13 cellular contexts compared by ENCODE assay signal in the genomic region with DNA sequence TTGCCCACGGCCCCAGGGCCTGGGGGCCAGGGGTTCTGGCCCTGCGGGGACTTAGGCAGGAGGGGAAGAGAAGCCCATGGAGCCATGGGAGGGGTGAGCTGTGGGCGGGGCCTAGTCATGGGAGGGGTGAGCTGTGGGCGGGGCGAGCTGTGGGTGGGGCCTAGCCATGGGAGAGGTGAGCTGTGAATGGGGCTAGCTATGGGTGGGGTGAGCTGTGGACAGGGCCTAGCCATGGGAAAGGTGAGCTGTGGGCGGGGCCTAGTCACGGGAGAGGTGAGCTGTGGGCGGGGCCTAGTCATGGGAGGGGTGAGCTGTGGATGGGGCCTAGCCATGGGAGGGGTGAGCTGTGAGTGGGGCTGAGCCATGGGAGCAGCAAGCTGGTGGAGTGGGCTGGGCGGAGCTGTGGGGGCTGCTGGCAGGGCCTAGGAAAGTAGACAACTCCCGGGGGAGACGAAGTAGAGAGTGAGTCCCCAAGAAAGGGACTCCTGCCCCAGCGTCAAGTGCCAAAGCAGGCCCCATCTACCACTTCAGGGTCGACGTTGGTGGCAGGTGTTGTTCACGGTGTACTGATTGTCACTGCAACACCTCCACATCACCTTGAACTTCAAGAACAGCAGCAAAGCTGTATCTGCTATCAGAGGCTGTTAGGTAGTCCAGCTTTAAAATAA. TPM values are rescaled to one million over a fixed set of nuclear protein-coding genes. Genes with fewer than 3 reads are reported as not detected.
DNase-seq lines count a peak whose midpoint lies in the region; ATAC-seq and TF ChIP-seq lines count a peak whose summit lies in the region.
"Had no signal": no experiment of that assay in that cellular context is flagged by ENCODE, and none has a peak within 500 bp of the region (broad histone marks: within the 10 kb centered on the region; RNA-seq: fewer than 3 reads in every experiment).

No MANE protein-coding gene starts in this region.

- H3K27me3 ChIP-seq in breast epithelium (no peaks in the 10 kb centered on the region), IMR-90 (ENCODE audit: control insufficient read depth, insufficient read depth, low read length) (peaks cover 2% of the 10 kb centered on the region), colonic mucosa (no peaks in the 10 kb centered on the region)
- H3K27me3 ChIP-seq: esophagus muscularis mucosa had no signal

- H3K27me3 Mint-ChIP-seq in MCF 10A (ENCODE audit: insufficient read depth, unreplicated experiment) = peaks cover 5% of the 10 kb centered on the region

- H3K4me3 ChIP-seq in breast epithelium (no peak overlapping the region), IMR-90 (ENCODE audit: insufficient read depth, low read depth, low read length) (no peak overlapping the region), colonic mucosa (no peak overlapping the region)
- H3K4me3 ChIP-seq: esophagus muscularis mucosa had no signal

- H2BK15ac ChIP-seq in IMR-90 (ENCODE audit: low read depth, low read length) = no peak overlapping the region

- H3K9me1 ChIP-seq in IMR-90 (ENCODE audit: insufficient read depth, low read length) = no peaks in the 10 kb centered on the region

- H3K27ac Mint-ChIP-seq in MCF 10A (ENCODE audit: low read depth, unreplicated experiment) = no peak overlapping the region
- H3K27ac Mint-ChIP-seq in stimulated activated effector memory CD8-positive, alpha-beta T cell treated with anti-CD3 and anti-CD28 coated beads, Interleukin-12 subunit alpha, Interleukin-12 subunit beta, amount 100 ng/mL, for 72 hours = peak overlapping the region; percentile 63
- H3K27ac Mint-ChIP-seq: activated CD4-positive, alpha-beta memory T cell treated with anti-CD3 and anti-CD28 coated beads, Interleukin-2, amount 10 ng/mL, durations not matched to agents 7 days and 5 days; immature natural killer cell had no signal

- H3K4me1 ChIP-seq in breast epithelium (peaks cover 10 to 16% of the 10 kb centered on the region in 2 donors), IMR-90 (ENCODE audit: control insufficient read depth, insufficient read depth, low read length) (peaks cover 7% of the 10 kb centered on the region; the same call in 1 of the 2 replicates), colonic mucosa (no peaks in the 10 kb centered on the region)

- no peak overlapping the region for H4K5ac ChIP-seq in IMR-90 (ENCODE audit: low read depth, low read length)

- no peak overlapping the region for H3K4me3 Mint-ChIP-seq in MCF 10A (ENCODE audit: unreplicated experiment)
- no peak overlapping the region for H3K4me3 Mint-ChIP-seq in stimulated activated effector memory CD8-positive, alpha-beta T cell treated with anti-CD3 and anti-CD28 coated beads, Interleukin-12 subunit alpha, Interleukin-12 subunit beta, amount 100 ng/mL, for 72 hours
- H3K4me3 Mint-ChIP-seq: activated CD4-positive, alpha-beta memory T cell treated with anti-CD3 and anti-CD28 coated beads, Interleukin-2, amount 10 ng/mL, durations not matched to agents 7 days and 5 days; immature natural killer cell had no signal

- H2BK120ac ChIP-seq in IMR-90 (ENCODE audit: low read depth, low read length) = no peak overlapping the region

- no peak overlapping the region for H2AK9ac ChIP-seq in IMR-90 (replicated peaks; ENCODE audit: low read depth, low read length, poor library complexity)

- no peaks in the 10 kb centered on the region; the same call in 1 of the 2 replicates for H4K20me1 ChIP-seq in IMR-90 (ENCODE audit: insufficient read depth, low read length)

- no peak for TF ChIP-seq RAD21 in IMR-90 (IDR thresholded peaks at IDR 0.05; ENCODE audit: low read length)

- no peak overlapping the region for H3K18ac ChIP-seq in IMR-90 (ENCODE audit: low read depth, low read length)

- no peak overlapping the region for H4K91ac ChIP-seq in IMR-90 (ENCODE audit: insufficient read depth, low read depth, low read length)

- in situ Hi-C loops in IMR-90 (cut with MboI; ENCODE audit: low sequenced_read_pairs) = no loop called here

- POLR2A ChIA-PET in MCF 10A (lab: Yijun Ruan, JAX) (interaction anchor here (0.7 to 1.3 kb wide), 2 partner anchors 10 to 21 kb away, joined by 3 to 4 read pairs; no protein-coding TSS in a partner anchor), IMR-90 (lab: Charles Lee; ENCODE audit: unreplicated experiment) (no interaction called here)

- peak; percentile 20 for DNase-seq in MCF 10A (ENCODE audit: unreplicated experiment)
- DNase-seq in breast epithelium (ENCODE audit: low spot score in 2 of 2) = no peak
- no peak for DNase-seq in IMR-90
- peak; percentile 68 for DNase-seq in colonic mucosa
- no peak for DNase-seq in stimulated activated effector memory CD8-positive, alpha-beta T cell treated with anti-CD3 and anti-CD28 coated beads, Interleukin-12 subunit alpha, Interleukin-12 subunit beta, amount 100 ng/mL, for 72 hours (ENCODE audit: low spot score in 2 of 2)
- DNase-seq in stimulated activated naive CD4-positive, alpha-beta T cell treated with Interleukin-2 at 50 U/mL for 16 hours (lab: John Stamatoyannopoulos, UW) = no peak
- no peak for DNase-seq in hippocampal formation (lab: John Stamatoyannopoulos, UW)
- DNase-seq: activated CD4-positive, alpha-beta memory T cell treated with anti-CD3 and anti-CD28 coated beads, Interleukin-2, amount 10 ng/mL, durations not matched to agents 7 days and 5 days; activated naive CD4-positive, alpha-beta T cell treated with Interleukin-2 at 50 U/mL for 16 hours; C1 segment of cervical spinal cord; immature natural killer cell had no signal

- no peaks in the 10 kb centered on the region for H3K79me1 ChIP-seq in IMR-90 (ENCODE audit: low read depth in 1 of 2, low read length in 2 of 2)

- intact Hi-C loops in MCF 10A (cut with micrococcal nuclease) (no loop called here), breast epithelium (cut with DNase I; ENCODE audit: low total_unique reads) (loop anchor here (10.0 kb wide), 1 partner anchor 368 kb away; the partner anchor contains the start of genes MRM2 and NUDT1), IMR-90 (cut with micrococcal nuclease) (no loop called here), colonic mucosa (cut with DNase I) (no loop called here)

- peak overlapping the region in 1 of 2 donors; percentile 68 for H3K27ac ChIP-seq in breast epithelium
- H3K27ac ChIP-seq in IMR-90 (ENCODE audit: insufficient read depth, low read length) = no peak overlapping the region
- H3K27ac ChIP-seq in colonic mucosa = no peak overlapping the region
- H3K27ac ChIP-seq: esophagus muscularis mucosa had no signal

- H3K4me2 ChIP-seq in IMR-90 (ENCODE audit: low read depth, low read length) = no peak overlapping the region

- no peak for ATAC-seq in IMR-90 (ENCODE audit: low read depth)
- ATAC-seq in stimulated activated effector memory CD8-positive, alpha-beta T cell treated with anti-CD3 and anti-CD28 coated beads, Interleukin-12 subunit alpha, Interleukin-12 subunit beta, amount 100 ng/mL, for 72 hours = no peak
- no peak for ATAC-seq in HG02610 (IDR thresholded peaks at IDR 0.05; ENCODE audit: unreplicated experiment)

- no peaks in the 10 kb centered on the region for H3K9me3 Mint-ChIP-seq in MCF 10A (ENCODE audit: unreplicated experiment)
- no peaks in the 10 kb centered on the region for H3K9me3 Mint-ChIP-seq in stimulated activated effector memory CD8-positive, alpha-beta T cell treated with anti-CD3 and anti-CD28 coated beads, Interleukin-12 subunit alpha, Interleukin-12 subunit beta, amount 100 ng/mL, for 72 hours
- H3K9me3 Mint-ChIP-seq: activated CD4-positive, alpha-beta memory T cell treated with anti-CD3 and anti-CD28 coated beads, Interleukin-2, amount 10 ng/mL, durations not matched to agents 7 days and 5 days; immature natural killer cell had no signal

- no peak overlapping the region for H2BK5ac ChIP-seq in IMR-90 (ENCODE audit: low read depth, low read length, poor library complexity, severe bottlenecking)

- H2AK5ac ChIP-seq in IMR-90 (ENCODE audit: low read depth, low read length) = no peak overlapping the region

- peak overlapping the region; percentile 33 for H2AFZ ChIP-seq in IMR-90 (replicated peaks; ENCODE audit: low read length, poor library complexity)

- TF ChIP-seq CTCF in MCF 10A (IDR thresholded peaks at IDR 0.05; ENCODE audit: unreplicated experiment) (no peak), breast epithelium (IDR thresholded peaks at IDR 0.05) (no peak), IMR-90 (conservative IDR thresholded peaks at IDR 0.05; ENCODE audit: low read depth, low read length) (no peak), colonic mucosa (IDR thresholded peaks at IDR 0.05) (no peak)

- TF ChIP-seq POLR2A in breast epithelium (IDR thresholded peaks at IDR 0.05) (no peak), IMR-90 (IDR thresholded peaks at IDR 0.05; ENCODE audit: low read depth, low read length) (no peak)

- no peak overlapping the region for H4K8ac ChIP-seq in IMR-90 (ENCODE audit: low read depth in 2 of 2, low read length in 2 of 2)

- no peak overlapping the region for H3K4ac ChIP-seq in IMR-90 (ENCODE audit: low read depth, low read length)

- peaks cover 3% of the 10 kb centered on the region for H3K36me3 Mint-ChIP-seq in MCF 10A (ENCODE audit: insufficient read depth, unreplicated experiment)
- H3K36me3 Mint-ChIP-seq in stimulated activated effector memory CD8-positive, alpha-beta T cell treated with anti-CD3 and anti-CD28 coated beads, Interleukin-12 subunit alpha, Interleukin-12 subunit beta, amount 100 ng/mL, for 72 hours = no peaks in the 10 kb centered on the region

- no peaks in the 10 kb centered on the region for H3K9me3 ChIP-seq in breast epithelium
- no peaks in the 10 kb centered on the region for H3K9me3 ChIP-seq in IMR-90 (ENCODE audit: control insufficient read depth, insufficient read depth, low read length)
- H3K9me3 ChIP-seq in colonic mucosa = no peaks in the 10 kb centered on the region
- H3K9me3 ChIP-seq: esophagus muscularis mucosa had no signal

- H3K14ac ChIP-seq in IMR-90 (replicated peaks; ENCODE audit: low read depth, low read length) = no peak overlapping the region

- 100% methylated on average over 4 of the region's 15 CpGs; no CpG with 5 or more reads in 1 of the 2 experiments for WGBS in IMR-90 (ENCODE audit: extremely low coverage in 2 of 2, insufficient read length in 1 of 2), 2 experiments

- CTCF ChIA-PET in MCF 10A (lab: Yijun Ruan, JAX) = interaction anchor here (0.5 to 1.1 kb wide), 3 partner anchors 9 to 978 kb away, joined by 3 to 4 read pairs (median 3); no protein-coding TSS in a partner anchor
- CTCF ChIA-PET in IMR-90 (lab: Yijun Ruan, JAX) = no interaction called here

- H3K36me3 ChIP-seq in breast epithelium = no peaks in the 10 kb centered on the region
- H3K36me3 ChIP-seq in IMR-90 (ENCODE audit: control insufficient read depth, insufficient read depth, low read length) = peaks cover 5% of the 10 kb centered on the region; the same call in 1 of the 2 replicates
- no peaks in the 10 kb centered on the region for H3K36me3 ChIP-seq in colonic mucosa

- BruUV-seq in MCF 10A (replicated peaks; lab: Mats Ljungman, UMichigan) (no TSS peak), IMR-90 (replicated peaks; lab: Mats Ljungman, UMichigan) (no TSS peak)

- peaks cover 16% of the 10 kb centered on the region for H3K4me1 Mint-ChIP-seq in MCF 10A (ENCODE audit: insufficient read depth, unreplicated experiment)
- peaks cover 11% of the 10 kb centered on the region for H3K4me1 Mint-ChIP-seq in stimulated activated effector memory CD8-positive, alpha-beta T cell treated with anti-CD3 and anti-CD28 coated beads, Interleukin-12 subunit alpha, Interleukin-12 subunit beta, amount 100 ng/mL, for 72 hours

- H3K56ac ChIP-seq in IMR-90 (ENCODE audit: extremely low read depth, insufficient read depth, low read length) = no peak overlapping the region

- no peak overlapping the region for H3K23ac ChIP-seq in IMR-90 (ENCODE audit: low read depth, low read length)

- dilution Hi-C loops in IMR-90 (cut with HindIII; ENCODE audit: low sequenced_read_pairs, unreplicated experiment) = no loop called here

- no peak overlapping the region for H2BK20ac ChIP-seq in IMR-90 (ENCODE audit: low read depth, low read length)

- no peak overlapping the region for H3K9ac ChIP-seq in IMR-90 (ENCODE audit: low read depth, low read length)
- no peak overlapping the region for H3K9ac ChIP-seq in colonic mucosa (ENCODE audit: low read depth in 2 of 2, low read length in 2 of 2)

RNA-seq across cellular contexts. Expression of gene TTYH3, which starts 19.2 kb away (rescaled TPM):
- 20.9 and 34.7 TPM in 2 replicates for total RNA-seq in MCF 10A (2022)
- 10 to 100 TPM; 11.6 to 17.9 (median 17.4) TPM for total RNA-seq in breast epithelium
- 5.6 and 6.1 TPM in 2 replicates for total RNA-seq in IMR-90 (2012; rRNA removed)
- 82.6 and 106 TPM in 2 replicates for polyA plus RNA-seq in IMR-90 (2012; rRNA removed)
- 56.1 and 135 TPM in 2 replicates for polyA plus RNA-seq in IMR-90 (2012; cell fraction: cytosol; rRNA removed)
- polyA plus RNA-seq in IMR-90 (2012; cell fraction: nucleus; rRNA removed; ENCODE audit: low replicate concordance) = 100 and 222 TPM in 2 replicates
- 10 to 100 TPM; 50.0 to 59.5 TPM for total RNA-seq in colonic mucosa

RNA-seq across cellular contexts. Expression of gene IQCE, which starts 53.8 kb away (rescaled TPM):
- total RNA-seq in MCF 10A (2022) (16.7 and 23.9 TPM in 2 replicates), breast epithelium (10 to 100 TPM; 13.4 to 22.7 (median 13.8) TPM), IMR-90 (2012; rRNA removed) (5.0 and 6.7 TPM in 2 replicates), colonic mucosa (10 to 100 TPM; 23.2 to 36.3 TPM)
- 6.3 and 8.1 TPM in 2 replicates for polyA plus RNA-seq in IMR-90 (2012; rRNA removed)
- polyA plus RNA-seq in IMR-90 (2012; cell fraction: cytosol; rRNA removed) = 3.9 and 16.6 TPM in 2 replicates
- 15.9 and 17.4 TPM in 2 replicates for polyA plus RNA-seq in IMR-90 (2012; cell fraction: nucleus; rRNA removed; ENCODE audit: low replicate concordance)

RNA-seq across cellular contexts. Expression of gene BRAT1, which starts 57.3 kb away (rescaled TPM):
- total RNA-seq in MCF 10A (2022) (15.4 and 18.0 TPM in 2 replicates), breast epithelium (10 to 100 TPM; 20.8 to 36.4 (median 28.4) TPM), IMR-90 (2012; rRNA removed) (5.8 and 6.8 TPM in 2 replicates), colonic mucosa (10 to 100 TPM; 19.3 to 40.0 TPM)
- polyA plus RNA-seq in IMR-90 (2012; rRNA removed) = 21.9 and 27.5 TPM in 2 replicates
- polyA plus RNA-seq in IMR-90 (2012; cell fraction: cytosol; rRNA removed) = 19.5 and 22.3 TPM in 2 replicates
- polyA plus RNA-seq in IMR-90 (2012; cell fraction: nucleus; rRNA removed; ENCODE audit: low replicate concordance) = 62.8 and 177 TPM in 2 replicates

Comparison
In these comparisons a context has a peak if more than half of its experiments do, and no peak if none do; other contexts are left out.
1. DNase-seq: peak in MCF 10A (single experiment) and colonic mucosa (single experiment); none in breast epithelium (0 of 2), IMR-90 (single experiment), stimulated activated effector memory CD8-positive, alpha-beta T cell treated with anti-CD3 and anti-CD28 coated beads, Interleukin-12 subunit alpha, Interleukin-12 subunit beta, amount 100 ng/mL, for 72 hours (0 of 2), stimulated activated naive CD4-positive, alpha-beta T cell treated with Interleukin-2 at 50 U/mL for 16 hours (single experiment) and hippocampal formation (0 of 2).